1 cellular context compared by ENCODE assay signal in the genomic region with DNA sequence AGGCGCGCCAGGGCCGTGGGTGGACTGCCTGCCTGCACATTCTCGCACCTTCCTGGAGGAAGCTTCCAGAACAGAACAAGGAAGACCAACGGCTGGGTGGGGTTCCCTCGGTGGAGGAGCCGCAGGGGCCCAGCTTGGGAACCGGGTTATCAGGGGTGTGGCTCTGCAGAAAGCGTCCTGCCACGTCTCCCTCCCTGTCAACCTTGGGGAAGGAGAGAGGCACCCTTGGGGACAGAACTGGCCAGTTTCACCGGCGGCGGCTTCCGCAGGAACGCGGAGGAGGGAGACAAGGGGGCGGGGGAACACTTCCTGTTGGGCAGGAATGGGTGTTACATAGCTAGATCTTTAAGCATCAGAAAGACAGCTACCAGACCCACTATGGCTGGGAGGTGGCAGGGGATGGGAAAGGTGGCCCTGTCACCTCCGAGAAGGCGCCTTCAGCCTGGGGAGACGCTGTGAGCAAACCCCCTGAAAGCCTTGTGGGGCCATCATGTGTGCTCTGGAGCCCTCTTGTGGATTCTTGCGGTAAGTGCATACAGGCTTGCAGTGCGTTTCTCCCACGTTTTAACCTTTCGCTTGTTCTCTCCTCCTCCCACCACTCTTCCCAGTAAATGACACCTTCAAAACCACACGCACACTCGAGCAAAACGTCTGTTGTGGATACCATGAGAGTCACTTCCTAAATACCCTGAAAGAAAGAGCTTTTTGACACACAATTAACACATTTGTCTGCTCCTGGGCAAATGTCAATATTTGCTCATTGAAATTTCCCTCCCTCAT.
A peak's percentile ranks its signal among the peaks of the same experiment; 100 is the strongest.
TF ChIP-seq lines count a peak whose summit lies in the region.

No MANE protein-coding gene starts in this region.

TF ChIP-seq in K562, 482 proteins besides CTCF, POLR2A, EP300 and RAD21 (continued from another document):
- TF ChIP-seq, protein P1, sequence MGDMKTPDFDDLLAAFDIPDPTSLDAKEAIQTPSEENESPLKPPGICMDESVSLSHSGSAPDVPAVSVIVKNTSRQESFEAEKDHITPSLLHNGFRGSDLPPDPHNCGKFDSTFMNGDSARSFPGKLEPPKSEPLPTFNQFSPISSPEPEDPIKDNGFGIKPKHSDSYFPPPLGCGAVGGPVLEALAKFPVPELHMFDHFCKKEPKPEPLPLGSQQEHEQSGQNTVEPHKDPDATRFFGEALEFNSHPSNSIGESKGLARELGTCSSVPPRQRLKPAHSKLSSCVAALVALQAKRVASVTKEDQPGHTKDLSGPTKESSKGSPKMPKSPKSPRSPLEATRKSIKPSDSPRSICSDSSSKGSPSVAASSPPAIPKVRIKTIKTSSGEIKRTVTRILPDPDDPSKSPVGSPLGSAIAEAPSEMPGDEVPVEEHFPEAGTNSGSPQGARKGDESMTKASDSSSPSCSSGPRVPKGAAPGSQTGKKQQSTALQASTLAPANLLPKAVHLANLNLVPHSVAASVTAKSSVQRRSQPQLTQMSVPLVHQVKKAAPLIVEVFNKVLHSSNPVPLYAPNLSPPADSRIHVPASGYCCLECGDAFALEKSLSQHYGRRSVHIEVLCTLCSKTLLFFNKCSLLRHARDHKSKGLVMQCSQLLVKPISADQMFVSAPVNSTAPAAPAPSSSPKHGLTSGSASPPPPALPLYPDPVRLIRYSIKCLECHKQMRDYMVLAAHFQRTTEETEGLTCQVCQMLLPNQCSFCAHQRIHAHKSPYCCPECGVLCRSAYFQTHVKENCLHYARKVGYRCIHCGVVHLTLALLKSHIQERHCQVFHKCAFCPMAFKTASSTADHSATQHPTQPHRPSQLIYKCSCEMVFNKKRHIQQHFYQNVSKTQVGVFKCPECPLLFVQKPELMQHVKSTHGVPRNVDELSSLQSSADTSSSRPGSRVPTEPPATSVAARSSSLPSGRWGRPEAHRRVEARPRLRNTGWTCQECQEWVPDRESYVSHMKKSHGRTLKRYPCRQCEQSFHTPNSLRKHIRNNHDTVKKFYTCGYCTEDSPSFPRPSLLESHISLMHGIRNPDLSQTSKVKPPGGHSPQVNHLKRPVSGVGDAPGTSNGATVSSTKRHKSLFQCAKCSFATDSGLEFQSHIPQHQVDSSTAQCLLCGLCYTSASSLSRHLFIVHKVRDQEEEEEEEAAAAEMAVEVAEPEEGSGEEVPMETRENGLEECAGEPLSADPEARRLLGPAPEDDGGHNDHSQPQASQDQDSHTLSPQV (IDR thresholded peaks at IDR 0.05), result no peak
- TF ChIP-seq PPARD (CRISPR knock-in tag; IDR thresholded peaks at IDR 0.05) (no peak), TEAD4 (IDR thresholded peaks at IDR 0.05; ENCODE audit: low read length) (peak; percentile 21; the same call in 1 of the 2 replicates), TEAD4 (CRISPR knock-in tag; IDR thresholded peaks at IDR 0.05; ENCODE audit: borderline replicate concordance) (no peak), DPF2 (IDR thresholded peaks at IDR 0.05) (peak; percentile 77), CREM (IDR thresholded peaks at IDR 0.05; ENCODE audit: low read depth) (0 out of 2 replicates have a peak, but pooled peaks have one; percentile 38), CBX8 (IDR thresholded peaks at IDR 0.05; ENCODE audit: borderline replicate concordance, extremely low read depth, low read depth, low read length, poor library complexity, severe bottlenecking) (no peak), ZC3H8 (IDR thresholded peaks at IDR 0.05) (no peak), KHSRP (IDR thresholded peaks at IDR 0.05) (no peak), ZNF274 (IDR thresholded peaks at IDR 0.05; ENCODE audit: borderline replicate concordance, low read depth, low read length) (no peak), ZNF175 (CRISPR knock-in tag; IDR thresholded peaks at IDR 0.05; ENCODE audit: low read depth) (no peak), SLC30A9 (CRISPR knock-in tag; IDR thresholded peaks at IDR 0.05) (no peak), POLR2AphosphoS2 (IDR thresholded peaks at IDR 0.05; ENCODE audit: low read length) (no peak), ZNF143 (CRISPR knock-in tag; IDR thresholded peaks at IDR 0.05) (no peak), ARID1B (IDR thresholded peaks at IDR 0.05) (peak; percentile 49; the same call in 1 of the 2 replicates), EHMT2 (IDR thresholded peaks at IDR 0.05) (no peak), NFATC3 (IDR thresholded peaks at IDR 0.05) (peak; percentile 67; the same call in 1 of the 2 replicates), ZNF165 (CRISPR knock-in tag; IDR thresholded peaks at IDR 0.05; ENCODE audit: borderline replicate concordance) (no peak), ARHGAP35 (IDR thresholded peaks at IDR 0.05; ENCODE audit: partially characterized antibody) (no peak), SIN3A (IDR thresholded peaks at IDR 0.05; ENCODE audit: borderline replicate concordance in 2 of 2, control insufficient read depth in 1 of 2, low read depth in 2 of 2, low read length in 2 of 2) (no peak), TARDBP (IDR thresholded peaks at IDR 0.05) (0 out of 2 replicates have a peak, but pooled peaks have one; percentile 55), MXI1 (IDR thresholded peaks at IDR 0.05; ENCODE audit: low read depth, low read length) (no peak), HNRNPL (IDR thresholded peaks at IDR 0.05; ENCODE audit: low read depth, low read length) (no peak), SMAD3 (CRISPR knock-in tag; conservative IDR thresholded peaks at IDR 0.05) (no peak), ZBTB8A (IDR thresholded peaks at IDR 0.05; ENCODE audit: partially characterized antibody) (no peak), HNRNPH1 (optimal IDR thresholded peaks at IDR 0.05; ENCODE audit: low read depth, low read length) (no peak)
- TF ChIP-seq, protein P2, sequence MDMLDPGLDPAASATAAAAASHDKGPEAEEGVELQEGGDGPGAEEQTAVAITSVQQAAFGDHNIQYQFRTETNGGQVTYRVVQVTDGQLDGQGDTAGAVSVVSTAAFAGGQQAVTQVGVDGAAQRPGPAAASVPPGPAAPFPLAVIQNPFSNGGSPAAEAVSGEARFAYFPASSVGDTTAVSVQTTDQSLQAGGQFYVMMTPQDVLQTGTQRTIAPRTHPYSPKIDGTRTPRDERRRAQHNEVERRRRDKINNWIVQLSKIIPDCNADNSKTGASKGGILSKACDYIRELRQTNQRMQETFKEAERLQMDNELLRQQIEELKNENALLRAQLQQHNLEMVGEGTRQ (CRISPR knock-in tag; IDR thresholded peaks at IDR 0.05), result no peak
- TF ChIP-seq, protein P3, sequence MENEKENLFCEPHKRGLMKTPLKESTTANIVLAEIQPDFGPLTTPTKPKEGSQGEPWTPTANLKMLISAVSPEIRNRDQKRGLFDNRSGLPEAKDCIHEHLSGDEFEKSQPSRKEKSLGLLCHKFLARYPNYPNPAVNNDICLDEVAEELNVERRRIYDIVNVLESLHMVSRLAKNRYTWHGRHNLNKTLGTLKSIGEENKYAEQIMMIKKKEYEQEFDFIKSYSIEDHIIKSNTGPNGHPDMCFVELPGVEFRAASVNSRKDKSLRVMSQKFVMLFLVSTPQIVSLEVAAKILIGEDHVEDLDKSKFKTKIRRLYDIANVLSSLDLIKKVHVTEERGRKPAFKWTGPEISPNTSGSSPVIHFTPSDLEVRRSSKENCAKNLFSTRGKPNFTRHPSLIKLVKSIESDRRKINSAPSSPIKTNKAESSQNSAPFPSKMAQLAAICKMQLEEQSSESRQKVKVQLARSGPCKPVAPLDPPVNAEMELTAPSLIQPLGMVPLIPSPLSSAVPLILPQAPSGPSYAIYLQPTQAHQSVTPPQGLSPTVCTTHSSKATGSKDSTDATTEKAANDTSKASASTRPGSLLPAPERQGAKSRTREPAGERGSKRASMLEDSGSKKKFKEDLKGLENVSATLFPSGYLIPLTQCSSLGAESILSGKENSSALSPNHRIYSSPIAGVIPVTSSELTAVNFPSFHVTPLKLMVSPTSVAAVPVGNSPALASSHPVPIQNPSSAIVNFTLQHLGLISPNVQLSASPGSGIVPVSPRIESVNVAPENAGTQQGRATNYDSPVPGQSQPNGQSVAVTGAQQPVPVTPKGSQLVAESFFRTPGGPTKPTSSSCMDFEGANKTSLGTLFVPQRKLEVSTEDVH (IDR thresholded peaks at IDR 0.05; ENCODE audit: low read depth, partially characterized antibody), result peak; percentile 63
- TF ChIP-seq, protein P4, sequence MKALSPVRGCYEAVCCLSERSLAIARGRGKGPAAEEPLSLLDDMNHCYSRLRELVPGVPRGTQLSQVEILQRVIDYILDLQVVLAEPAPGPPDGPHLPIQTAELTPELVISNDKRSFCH (CRISPR knock-in tag; IDR thresholded peaks at IDR 0.05), result no peak
- TF ChIP-seq, protein P4 (tag; IDR thresholded peaks at IDR 0.05), result peak; percentile 93
